ENCODE assay signal across 9 cellular contexts in the genomic region with DNA sequence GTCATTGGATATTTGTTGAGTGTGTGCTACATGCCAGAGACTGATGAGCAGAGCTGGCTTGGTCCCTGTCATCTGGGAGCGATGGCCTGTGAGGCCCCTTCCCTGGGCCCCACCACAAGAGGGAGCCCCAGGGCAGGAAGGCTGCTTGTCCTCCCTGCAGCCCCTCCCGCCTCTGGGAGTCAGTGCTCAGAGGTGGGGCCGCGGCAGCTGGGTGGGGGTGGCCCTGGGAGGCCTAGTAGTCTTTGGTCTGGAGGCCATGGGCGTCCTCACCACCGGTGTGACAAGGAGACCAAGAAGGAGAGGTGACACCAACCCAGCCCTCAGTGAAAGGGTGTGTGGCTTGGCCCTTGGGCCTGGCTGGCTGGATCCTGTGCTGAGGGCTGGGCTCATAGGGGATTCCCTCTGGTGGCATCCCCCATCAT.
A peak's percentile ranks its signal among the peaks of the same experiment; 100 is the strongest.
DNase-seq lines count a peak whose midpoint lies in the region; ATAC-seq and TF ChIP-seq lines count a peak whose summit lies in the region.
"Had no signal": no experiment of that assay in that cellular context is flagged by ENCODE, and none has a peak within 500 bp of the region (broad histone marks: within the 10 kb centered on the region; RNA-seq: fewer than 3 reads in every experiment).

No MANE protein-coding gene starts in this region.

- no peaks in the 10 kb centered on the region for H3K27me3 Mint-ChIP-seq in stimulated activated naive CD8-positive, alpha-beta T cell treated with anti-CD3 and anti-CD28 coated beads, Interleukin-15, amount 100 ng/mL, for 72 hours
- H3K27me3 Mint-ChIP-seq: central memory CD8-positive, alpha-beta T cell had no signal

- intact Hi-C loops in Right ventricle myocardium inferior (cut with DNase I), result loop anchor here (5.0 kb wide), 1 partner anchor 204 kb away; no protein-coding TSS in a partner anchor
- intact Hi-C loops in left cardiac atrium (cut with DNase I), result no loop called here
- intact Hi-C loops in testis (cut with DNase I; ENCODE audit: low total_unique reads), result no loop called here

- ATAC-seq in Right ventricle myocardium inferior, result peak; percentile 38
- ATAC-seq in left cardiac atrium, result no peak
- ATAC-seq in esophagus mucosa, result peak; percentile 16
- peak; percentile 79 for ATAC-seq in stimulated activated naive CD8-positive, alpha-beta T cell treated with anti-CD3 and anti-CD28 coated beads, Interleukin-15, amount 100 ng/mL, for 72 hours
- ATAC-seq in HG02885 (IDR thresholded peaks at IDR 0.05; ENCODE audit: poor library complexity, unreplicated experiment), result no peak
- no peak for ATAC-seq in GM19397 (IDR thresholded peaks at IDR 0.05; ENCODE audit: unreplicated experiment)

- H3K27me3 ChIP-seq in testis, result no peaks in the 10 kb centered on the region

- no peaks in the 10 kb centered on the region for H3K36me3 ChIP-seq in testis (ENCODE audit: low read depth, missing control alignments)

- H3K27ac ChIP-seq in testis, result no peak overlapping the region

- DNase-seq in Right ventricle myocardium inferior (ENCODE audit: missing footprints), result no peak
- DNase-seq in left cardiac atrium, result no peak
- DNase-seq in NCI-H82 (lab: John Stamatoyannopoulos, UW), result peak; percentile 90
- peak; percentile 32 to 48 for DNase-seq in stimulated activated naive CD8-positive, alpha-beta T cell treated with anti-CD3 and anti-CD28 coated beads, Interleukin-15, amount 100 ng/mL, for 72 hours
- no peak for DNase-seq in testis

- H3K4me3 Mint-ChIP-seq in stimulated activated naive CD8-positive, alpha-beta T cell treated with anti-CD3 and anti-CD28 coated beads, Interleukin-15, amount 100 ng/mL, for 72 hours, result no peak overlapping the region
- H3K4me3 Mint-ChIP-seq: central memory CD8-positive, alpha-beta T cell had no signal

- peaks cover 10% of the 10 kb centered on the region for H3K4me1 ChIP-seq in testis

- 90% methylated on average over 2 to 6 of the region's 6 CpGs for WGBS in testis, 2 donors

- TF ChIP-seq CTCF in testis (IDR thresholded peaks at IDR 0.05), result no peak

- no peak overlapping the region for H3K27ac Mint-ChIP-seq in stimulated activated naive CD8-positive, alpha-beta T cell treated with anti-CD3 and anti-CD28 coated beads, Interleukin-15, amount 100 ng/mL, for 72 hours

- no peaks in the 10 kb centered on the region for H3K9me3 Mint-ChIP-seq in stimulated activated naive CD8-positive, alpha-beta T cell treated with anti-CD3 and anti-CD28 coated beads, Interleukin-15, amount 100 ng/mL, for 72 hours
- H3K9me3 Mint-ChIP-seq: central memory CD8-positive, alpha-beta T cell had no signal

- TF ChIP-seq POLR2A in testis (IDR thresholded peaks at IDR 0.05), result no peak

- no peak overlapping the region for H3K4me3 ChIP-seq in testis

- H3K9me3 ChIP-seq in testis, result no peaks in the 10 kb centered on the region

- no peaks in the 10 kb centered on the region for H3K4me1 Mint-ChIP-seq in stimulated activated naive CD8-positive, alpha-beta T cell treated with anti-CD3 and anti-CD28 coated beads, Interleukin-15, amount 100 ng/mL, for 72 hours
- H3K4me1 Mint-ChIP-seq: central memory CD8-positive, alpha-beta T cell had no signal

Comparison
In these comparisons a context has a peak if more than half of its experiments do, and no peak if none do; other contexts are left out.
1. ATAC-seq: peak in Right ventricle myocardium inferior (single experiment), esophagus mucosa (single experiment) and stimulated activated naive CD8-positive, alpha-beta T cell treated with anti-CD3 and anti-CD28 coated beads, Interleukin-15, amount 100 ng/mL, for 72 hours (single experiment); none in left cardiac atrium (0 of 2), HG02885 (single experiment) and GM19397 (single experiment).
2. DNase-seq: peak in NCI-H82 (single experiment) and stimulated activated naive CD8-positive, alpha-beta T cell treated with anti-CD3 and anti-CD28 coated beads, Interleukin-15, amount 100 ng/mL, for 72 hours (2 of 2); none in Right ventricle myocardium inferior (single experiment), left cardiac atrium (single experiment) and testis (single experiment).